ENCODE assay signal across 8 cellular contexts in genomic region chr6:170584181-170584953, GRCh38. TPM values are rescaled to one million over a fixed set of nuclear protein-coding genes. Genes with fewer than 3 reads are reported as not detected.
A peak's percentile ranks its signal among the peaks of the same experiment; 100 is the strongest.
DNase-seq lines count a peak whose midpoint lies in the region; ATAC-seq and TF ChIP-seq lines count a peak whose summit lies in the region.

PDCD2 (minus strand) TSS chr6:170584637; CDS start chr6:170584581, 56 bp downstream.

- peak within 1 kb of the TSS; percentile 81 for H3K27ac ChIP-seq in colonic mucosa

- DNase-seq in BE2C, result peak; percentile 96
- DNase-seq in GM19240 (ENCODE audit: insufficient read length, low spot score), result peak; percentile 80
- DNase-seq in NCI-H524 treated with DMSO at 0.1 percent for 48 hours (lab: John Stamatoyannopoulos, UW), result peak; percentile 80
- peak; percentile 95 for DNase-seq in activated CD4-positive, alpha-beta T cell treated with anti-CD3 and anti-CD28 coated beads for 48 hours
- DNase-seq in colonic mucosa, result peak; percentile 95
- DNase-seq in left colon, result peak; percentile 95
- DNase-seq in stimulated activated CD4-positive, alpha-beta T cell treated with anti-CD3 and anti-CD28 coated beads, Interleukin-1b, Interleukin-23, amount 100 ng/mL, for 48 hours, result peak; percentile 94

- peak; percentile 98 for ATAC-seq in HG03460 (IDR thresholded peaks at IDR 0.05; ENCODE audit: unreplicated experiment)
- ATAC-seq in left colon, result peak; percentile 97

- intact Hi-C loops in colonic mucosa (cut with DNase I), result no loop called here
- intact Hi-C loops in left colon (cut with DNase I, micrococcal nuclease), result no loop called here

- H3K36me3 ChIP-seq in BE2C (peaks cover 34% of the 10 kb centered on the region), colonic mucosa (no peaks in the 10 kb centered on the region)

- TF ChIP-seq CTCF in BE2C (IDR thresholded peaks at IDR 0.05; ENCODE audit: low read depth, low read length), result 0 out of 2 replicates have a peak, but pooled peaks have one; percentile 1
- no peak for TF ChIP-seq CTCF in colonic mucosa (IDR thresholded peaks at IDR 0.05)

- H3K27me3 ChIP-seq in BE2C (no peaks in the 10 kb centered on the region; the same call in 1 of the 2 replicates), colonic mucosa (no peaks in the 10 kb centered on the region)

- H3K4me1 ChIP-seq in BE2C, result no peaks in the 10 kb centered on the region
- peaks cover 6% of the 10 kb centered on the region for H3K4me1 ChIP-seq in colonic mucosa

- H3K9ac ChIP-seq in colonic mucosa (ENCODE audit: low read depth in 2 of 2, low read length in 2 of 2), result peak within 1 kb of the TSS; percentile 80

- H3K9me3 ChIP-seq in BE2C (no peaks in the 10 kb centered on the region), colonic mucosa (no peaks in the 10 kb centered on the region)

- H3K4me3 ChIP-seq in BE2C (ENCODE audit: low read depth, low read length) (peak within 1 kb of the TSS; percentile 71), colonic mucosa (peak within 1 kb of the TSS; percentile 93)

RNA-seq across cellular contexts. Expression of gene PDCD2, which starts in this region (rescaled TPM):
- 79.0 TPM for polyA plus RNA-seq in BE2C (2012; ENCODE audit: insufficient read depth, insufficient read length, low read depth)
- 10 to 100 TPM; 46.7 to 61.5 TPM for total RNA-seq in colonic mucosa
- 10 to 100 TPM; 42.4 to 48.7 TPM for total RNA-seq in left colon

Comparison
In these comparisons a context has a peak if more than half of its experiments do, and no peak if none do; other contexts are left out.
1. Peak in every context shown above with its lines: DNase-seq, ATAC-seq, H3K4me3 ChIP-seq and H3K27ac ChIP-seq.